Comparison of ENCODE assay signal across 16 cellular contexts in genomic region chr10:27893320-27894014, GRCh38.
DNase-seq lines count a peak whose midpoint lies in the region; FAIRE-seq and TF ChIP-seq lines count a peak whose summit lies in the region.
"Had no signal": no experiment of that assay in that cellular context is flagged by ENCODE, and none has a peak within 500 bp of the region (broad histone marks: within the 10 kb centered on the region; RNA-seq: fewer than 3 reads in every experiment).

No MANE protein-coding gene starts in this region.

- TF ChIP-seq POLR2A in H1 (IDR thresholded peaks at IDR 0.05; ENCODE audit: control extremely low read depth in 1 of 2, low read depth in 2 of 2, low read length in 2 of 2) (no peak), tibial nerve (IDR thresholded peaks at IDR 0.05) (no peak)

- H3K36me3 ChIP-seq in H1 (ENCODE audit: control insufficient read depth in 2 of 4, insufficient read depth in 4 of 4, low read length in 3 of 4) (no peaks in the 10 kb centered on the region), tibial nerve (no peaks in the 10 kb centered on the region)
- H3K36me3 ChIP-seq: vagina had no signal

- H2AFZ ChIP-seq in H1 (ENCODE audit: low read length) = no peak overlapping the region

- no peak overlapping the region for H3K23ac ChIP-seq in H1 (ENCODE audit: insufficient read length)

- no peak overlapping the region for H2BK12ac ChIP-seq in H1 (ENCODE audit: low read depth, low read length)

- 89% methylated on average over 7 of the region's 7 CpGs; no CpG with 5 or more reads in 1 of the 2 experiments for WGBS in H1 (ENCODE audit: extremely low coverage in 1 of 2, insufficient coverage in 1 of 2, insufficient read length in 1 of 2, insufficient replicate concordance in 2 of 2, low coverage in 1 of 2, low lambda C conversion rate in 2 of 2, missing lambda C conversion rate in 1 of 2), 2 experiments
- 44 to 47% methylated on average over 7 of the region's 7 CpGs for WGBS in tibial nerve, 2 donors

- H3K18ac ChIP-seq in H1 (ENCODE audit: extremely low read depth, low read length) = no peak overlapping the region

- no peak overlapping the region for H4K8ac ChIP-seq in H1 (ENCODE audit: extremely low read depth, insufficient read depth, low read length)

- in situ Hi-C loops in GM13977 (cut with MboI; ENCODE audit: low pct_unique_long_range_greater_than_20kb, low sequenced_read_pairs, unreplicated experiment) = no loop called here

- H3K79me1 ChIP-seq in H1 (ENCODE audit: low read depth, low read length) = no peaks in the 10 kb centered on the region

- H3K4me3 ChIP-seq in H1 (ENCODE audit: extremely low read depth in 1 of 4, insufficient read depth in 2 of 4, low read depth in 3 of 4, low read length in 4 of 4) = no peak overlapping the region
- H3K4me3 ChIP-seq in tibial nerve = no peak overlapping the region
- H3K4me3 ChIP-seq: coronary artery, vagina had no signal

- H4K5ac ChIP-seq in H1 (ENCODE audit: insufficient read length, low read depth, low read length) = no peak overlapping the region

- POLR2A ChIA-PET in H1 (lab: Charles Lee; ENCODE audit: partially characterized antibody) = no interaction called here

- H3K4me2 ChIP-seq in H1 (ENCODE audit: insufficient read depth in 1 of 2, low read depth in 2 of 2, low read length in 2 of 2) = no peak overlapping the region

- no peak overlapping the region for H3K9ac ChIP-seq in H1 (replicated peaks in 1 of 4; ENCODE audit: extremely low read depth in 1 of 4, low read depth in 3 of 4, low read length in 3 of 4)

- peak overlapping the region; percentile 85; the same call in 1 of the 2 replicates for H2BK15ac ChIP-seq in H1 (ENCODE audit: low read length)

- H2AK5ac ChIP-seq in H1 (ENCODE audit: low read depth, low read length) = no peak overlapping the region

- H2BK120ac ChIP-seq in H1 (replicated peaks; ENCODE audit: low read depth, low read length) = no peak overlapping the region

- no peak overlapping the region for H3K27ac ChIP-seq in H1 (ENCODE audit: low read depth, low read length)
- H3K27ac ChIP-seq in tibial nerve = no peak overlapping the region
- H3K27ac ChIP-seq: coronary artery, vagina had no signal

- H4K20me1 ChIP-seq in H1 (replicated peaks in 1 of 2; ENCODE audit: control insufficient read depth in 1 of 2, insufficient read depth in 2 of 2, low read length in 2 of 2) = no peaks in the 10 kb centered on the region

- TF ChIP-seq EP300 in H1 (IDR thresholded peaks at IDR 0.05; ENCODE audit: borderline replicate concordance in 1 of 2, low read depth in 2 of 2, low read length in 2 of 2) = no peak
- TF ChIP-seq EP300 in tibial nerve (IDR thresholded peaks at IDR 0.05) = no peak

- TF ChIP-seq CTCF in H1 (IDR thresholded peaks at IDR 0.05; ENCODE audit: control extremely low read depth in 1 of 3, insufficient read depth in 1 of 3, low read depth in 1 of 3, low read length in 3 of 3) (no peak), GM13977 (IDR thresholded peaks at IDR 0.05; ENCODE audit: extremely low read depth, insufficient read depth, missing control alignments) (no peak), tibial nerve (IDR thresholded peaks at IDR 0.05) (no peak)

- H3K4ac ChIP-seq in H1 (replicated peaks; ENCODE audit: insufficient read length, low read depth, low read length) = no peak overlapping the region

- no peaks in the 10 kb centered on the region for H3K4me1 ChIP-seq in H1 (replicated peaks in 1 of 4; ENCODE audit: control insufficient read depth in 3 of 4, insufficient read depth in 4 of 4, low read length in 3 of 4)
- no peaks in the 10 kb centered on the region for H3K4me1 ChIP-seq in tibial nerve
- H3K4me1 ChIP-seq: vagina had no signal

- H3K9me3 ChIP-seq in H1 (ENCODE audit: insufficient read depth in 2 of 2, low read depth in 1 of 2, low read length in 1 of 2) (no peaks in the 10 kb centered on the region), tibial nerve (no peaks in the 10 kb centered on the region)
- H3K9me3 ChIP-seq: vagina had no signal

- H2BK5ac ChIP-seq in H1 (ENCODE audit: low read depth, low read length) = no peak overlapping the region

- no peaks in the 10 kb centered on the region for H3K79me2 ChIP-seq in H1 (ENCODE audit: control insufficient read depth in 1 of 2, insufficient read depth in 2 of 2, low read length in 2 of 2)

- H3K23me2 ChIP-seq in H1 (ENCODE audit: low read depth, low read length) = no peaks in the 10 kb centered on the region

- no peak overlapping the region for H3K14ac ChIP-seq in H1 (ENCODE audit: insufficient read length)

- H3K56ac ChIP-seq in H1 (replicated peaks; ENCODE audit: insufficient read length, low read depth, low read length) = no peak overlapping the region

- H3K27me3 ChIP-seq in H1 (replicated peaks in 1 of 4; ENCODE audit: control insufficient read depth in 3 of 4, extremely low read depth in 1 of 4, insufficient read depth in 3 of 4, low read length in 3 of 4) = no peaks in the 10 kb centered on the region
- H3K27me3 ChIP-seq in tibial nerve = no peaks in the 10 kb centered on the region
- H3K27me3 ChIP-seq: vagina had no signal

- no peak for FAIRE-seq in HTR-8/SVneo (lab: Jason Lieb, UNC)
- no peak for FAIRE-seq in H1 (lab: Jason Lieb, UNC)
- FAIRE-seq: kidney had no signal

- H4K91ac ChIP-seq in H1 (replicated peaks; ENCODE audit: insufficient read length, low read length) = no peak overlapping the region

- DNase-seq in COLO829 (ENCODE audit: low spot score) (peak; percentile 34), HTR-8/SVneo (ENCODE audit: insufficient read length, low spot score) (peak; percentile 1), H1 (ENCODE audit: low read depth in 1 of 2, low spot score in 2 of 2) (no peak), lung microvascular endothelial cell (ENCODE audit: low read depth in 2 of 2) (peak; percentile 39 to 47), GM13977 (ENCODE audit: low spot score) (no peak), NCI-H748 (lab: John Stamatoyannopoulos, UW; ENCODE audit: unreplicated experiment) (no peak), GOT3 (lab: John Stamatoyannopoulos, UW) (no peak), tibial nerve (ENCODE audit: low spot score in 2 of 2) (no peak)
- DNase-seq: kidney; NCI-H1436; NCI-H446 treated with DMSO at 0.1 percent for 48 hours; right cardiac atrium; stimulated activated CD4-positive, alpha-beta T cell treated with anti-CD3 and anti-CD28 coated beads, Interleukin-4, amount 100 ng/mL, for 1 hour; T-helper 1 cell had no signal

- no peak for TF ChIP-seq RAD21 in H1 (IDR thresholded peaks at IDR 0.05 in 1 of 2, conservative IDR thresholded peaks at IDR 0.05 in 1 of 2; ENCODE audit: low read depth in 2 of 2, low read length in 2 of 2)

- no peak overlapping the region for H2BK20ac ChIP-seq in H1 (ENCODE audit: low read length)

- CTCF ChIA-PET in H1 (lab: Charles Lee; ENCODE audit: partially characterized antibody) = no interaction called here

TF ChIP-seq in H1, 55 proteins besides CTCF, POLR2A, EP300 and RAD21:
- TF ChIP-seq GTF2F1 (IDR thresholded peaks at IDR 0.05; ENCODE audit: borderline replicate concordance, low read depth, low read length) = no peak
- TF ChIP-seq KDM5A (IDR thresholded peaks at IDR 0.05; ENCODE audit: low read length) = no peak

Comparison
In these comparisons a context has a peak if more than half of its experiments do, and no peak if none do; other contexts are left out.
1. DNase-seq: peak in COLO829 (single experiment), HTR-8/SVneo (single experiment) and lung microvascular endothelial cell (2 of 2); none in H1 (0 of 2), GM13977 (single experiment), NCI-H748 (single experiment), GOT3 (single experiment) and tibial nerve (0 of 2).